10 cellular contexts compared by ENCODE assay signal in genomic region chr19:43316591-43317319, GRCh38. TPM values are rescaled to one million over a fixed set of nuclear protein-coding genes. Genes with fewer than 3 reads are reported as not detected.
A peak's percentile ranks its signal among the peaks of the same experiment; 100 is the strongest.
DNase-seq lines count a peak whose midpoint lies in the region; ATAC-seq, FAIRE-seq and TF ChIP-seq lines count a peak whose summit lies in the region.
"Had no signal": no experiment of that assay in that cellular context is flagged by ENCODE, and none has a peak within 500 bp of the region (broad histone marks: within the 10 kb centered on the region; RNA-seq: fewer than 3 reads in every experiment).

No MANE protein-coding gene starts in this region.

- H3K4me1 ChIP-seq in A549 (no peaks in the 10 kb centered on the region), Panc1 (ENCODE audit: control insufficient read depth, insufficient read depth, low read length) (no peaks in the 10 kb centered on the region)

- no peaks in the 10 kb centered on the region for H3K27me3 ChIP-seq in Panc1 (ENCODE audit: control insufficient read depth, insufficient read depth, low read length)

- H3K9me3 ChIP-seq in A549 (no peaks in the 10 kb centered on the region), Panc1 (ENCODE audit: control insufficient read depth, insufficient read depth, low read depth, low read length) (no peaks in the 10 kb centered on the region)

- 64% methylated on average over 27 of the region's 27 CpGs for WGBS in A549 (ENCODE audit: missing lambda C conversion rate)

- TF ChIP-seq EP300 in A549 (IDR thresholded peaks at IDR 0.05), result no peak

- peak; percentile 51 for FAIRE-seq in A549 (lab: Jason Lieb, UNC)
- FAIRE-seq in GM12891 (lab: Jason Lieb, UNC), result no peak

- POLR2A ChIA-PET in A549 (lab: Yijun Ruan, JAX) (interaction anchor here (0.5 kb wide), 1 partner anchor 464 kb away, joined by 5 read pairs; the partner anchor contains the start of gene KCNN4), Panc1 (lab: Charles Lee) (no interaction called here)

- BruUV-seq in Panc1 (replicated peaks; lab: Mats Ljungman, UMichigan), result no TSS peak

- no peaks in the 10 kb centered on the region; the same call in 1 of the 2 replicates for H3K36me3 ChIP-seq in Panc1 (ENCODE audit: control insufficient read depth, insufficient read depth, low read length)

- ATAC-seq in A549 (peak; percentile 90 to 98), Panc1 (peak; percentile 96), omental fat pad (ENCODE audit: low FRiP score) (no peak), HG02642 (IDR thresholded peaks at IDR 0.05; ENCODE audit: poor library complexity, unreplicated experiment) (no peak)

- in situ Hi-C loops in Panc1 (cut with HindIII; ENCODE audit: low pct_unique_long_range_greater_than_20kb, low sequenced_read_pairs), result no loop called here

- DNase-seq in A549 (ENCODE audit: low read depth in 1 of 2, low spot score in 1 of 2) (peak; percentile 32 to 66), Panc1 (ENCODE audit: low read depth, low spot score) (peak; percentile 5), fibroblast of peridontal ligament (ENCODE audit: extremely low read depth) (peak; percentile 49), NCI-H1092 treated with DMSO at 0.1 percent for 48 hours (lab: John Stamatoyannopoulos, UW) (no peak), omental fat pad (ENCODE audit: low spot score) (no peak), GM12891 (ENCODE audit: insufficient read length, low spot score) (no peak)
- DNase-seq: T1000 had no signal

- peak; percentile 69 for TF ChIP-seq CTCF in A549 (IDR thresholded peaks at IDR 0.05)
- TF ChIP-seq CTCF in GM12872 (IDR thresholded peaks at IDR 0.05; ENCODE audit: insufficient read depth, low read depth, low read length), result 0 out of 3 replicates have a peak, but pooled peaks have one; percentile 1
- TF ChIP-seq CTCF in Panc1 (IDR thresholded peaks at IDR 0.05), result peak; percentile 73
- no peak for TF ChIP-seq CTCF in omental fat pad (IDR thresholded peaks at IDR 0.05)

- no peak overlapping the region for H3K4me3 ChIP-seq in A549
- no peak overlapping the region for H3K4me3 ChIP-seq in Panc1 (ENCODE audit: low read depth in 2 of 2, low read length in 2 of 2)

- TF ChIP-seq POLR2A in A549 (IDR thresholded peaks at IDR 0.05; ENCODE audit: low read length) (no peak), GM12891 (IDR thresholded peaks at IDR 0.05; ENCODE audit: low read depth, low read length) (no peak)

- intact Hi-C loops in Panc1 (cut with micrococcal nuclease; ENCODE audit: unreplicated experiment), result no loop called here

- CTCF ChIA-PET in A549 (lab: Yijun Ruan, JAX), result no interaction called here
- CTCF ChIA-PET in Panc1 (lab: Charles Lee), result no interaction called here

- peak; percentile 77 to 85 for TF ChIP-seq RAD21 in A549 (conservative IDR thresholded peaks at IDR 0.05 in 1 of 2, IDR thresholded peaks at IDR 0.05 in 1 of 2)

- H3K27ac ChIP-seq in A549, result no peak overlapping the region
- no peak overlapping the region for H3K27ac ChIP-seq in Panc1 (ENCODE audit: low read length)

- H3K4me2 ChIP-seq in A549, result no peak overlapping the region

TF ChIP-seq in A549, 52 proteins besides CTCF, POLR2A, EP300 and RAD21:
- TF ChIP-seq BHLHE40 (IDR thresholded peaks at IDR 0.05; ENCODE audit: low read depth, low read length), result no peak
- TF ChIP-seq MAX (IDR thresholded peaks at IDR 0.05), result peak; percentile 8; the same call in 1 of the 2 replicates
- peak; percentile 68 for TF ChIP-seq SMC3 (IDR thresholded peaks at IDR 0.05)
TF ChIP-seq in A549: peak in this region for 2.

TF ChIP-seq in GM12891, 5 proteins besides CTCF, POLR2A, EP300 and RAD21:
- TF ChIP-seq PAX5 (IDR thresholded peaks at IDR 0.05; ENCODE audit: insufficient read depth, low read length, severe bottlenecking) (no peak), POU2F2 (IDR thresholded peaks at IDR 0.05; ENCODE audit: low read depth, low read length) (no peak), TAF1 (IDR thresholded peaks at IDR 0.05; ENCODE audit: low read depth, low read length) (no peak), POLR2AphosphoS5 (IDR thresholded peaks at IDR 0.05; ENCODE audit: low read depth, low read length) (no peak), SPI1 (IDR thresholded peaks at IDR 0.05; ENCODE audit: low read depth, low read length) (no peak)
TF ChIP-seq in GM12891: peak in this region for 0.

RNA-seq across cellular contexts. Expression of gene CD177, which starts 36.7 kb away (rescaled TPM):
- polyA plus RNA-seq in A549 (2011; rRNA removed) (0.03 TPM in 1 of 2 replicates, not detected in the other), A549 (2017; fragmentation: RNase III; extraction: RNeasy Plus Mini Kit Qiagen cat#74134 plus additional on column Dnase treatment) (0.05 to 0.09 TPM in 2 of 3 replicates, not detected in the other)
- 0.01 and 0.03 TPM in 2 replicates for polyA plus RNA-seq in A549 (2012; cell fraction: cytosol; rRNA removed)
- polyA plus RNA-seq in A549 (2012; cell fraction: nucleus; rRNA removed), result 0.04 TPM in 1 of 2 replicates, not detected in the other
- polyA minus RNA-seq in A549 (2011; rRNA and poly(A)+ RNA removed), result 0.33 TPM in 1 of 2 replicates, not detected in the other
- total RNA-seq in Panc1 (2021; ENCODE audit: unreplicated experiment) (0.28 TPM), omental fat pad (10 to 100 TPM in 1 of 4 donors, 1 to 10 TPM in 2, under 1 TPM in 1; 0.72 to 20.3 (median 3.5) TPM)
- polyA plus RNA-seq in Panc1 (2012; ENCODE audit: insufficient read length), result 0.19 TPM
- polyA plus RNA-seq in GM12891 (2012; ENCODE audit: low read depth, missing spikeins), result not detected
- total RNA-seq: mononuclear cell had no signal

RNA-seq across cellular contexts. Expression of gene PSG9, which starts 47.4 kb away (rescaled TPM):
- polyA plus RNA-seq in A549 (2011; rRNA removed) (0.03 and 0.07 TPM in 2 replicates), A549 (2017; fragmentation: RNase III; extraction: RNeasy Plus Mini Kit Qiagen cat#74134 plus additional on column Dnase treatment) (0.08 to 0.13 TPM in 2 of 3 replicates, not detected in the other)
- not detected in 2 replicates for polyA plus RNA-seq in A549 (2012; cell fraction: cytosol; rRNA removed)
- not detected in 2 replicates for polyA plus RNA-seq in A549 (2012; cell fraction: nucleus; rRNA removed)
- polyA minus RNA-seq in A549 (2011; rRNA and poly(A)+ RNA removed), result not detected in 2 replicates
- total RNA-seq in Panc1 (2021; ENCODE audit: unreplicated experiment) (0.23 TPM), omental fat pad (not detected)
- 0.11 TPM for polyA plus RNA-seq in Panc1 (2012; ENCODE audit: insufficient read length)
- not detected for polyA plus RNA-seq in GM12891 (2012; ENCODE audit: low read depth, missing spikeins)
- total RNA-seq: mononuclear cell had no signal

Comparison
In these comparisons a context has a peak if more than half of its experiments do, and no peak if none do; other contexts are left out.
1. ATAC-seq: peak in A549 (2 of 2) and Panc1 (single experiment); none in omental fat pad (single experiment) and HG02642 (single experiment).
2. DNase-seq: peak in A549 (2 of 2), Panc1 (single experiment) and fibroblast of peridontal ligament (single experiment); none in NCI-H1092 treated with DMSO at 0.1 percent for 48 hours (single experiment), omental fat pad (single experiment) and GM12891 (single experiment).
3. CTCF ChIP-seq: peak in A549 (single experiment), GM12872 (single experiment) and Panc1 (single experiment); none in omental fat pad (0 of 3).